12 cellular contexts compared by ENCODE assay signal in genomic region chr2:95012881-95013550, GRCh38. TPM values are rescaled to one million over a fixed set of nuclear protein-coding genes. Genes with fewer than 3 reads are reported as not detected.
DNase-seq lines count a peak whose midpoint lies in the region; ATAC-seq and TF ChIP-seq lines count a peak whose summit lies in the region.
"Had no signal": no experiment of that assay in that cellular context is flagged by ENCODE, and none has a peak within 500 bp of the region (broad histone marks: within the 10 kb centered on the region; RNA-seq: fewer than 3 reads in every experiment).

No MANE protein-coding gene starts in this region.

- H3K27me3 Mint-ChIP-seq in neural progenitor cell (ENCODE audit: insufficient read depth, low read depth) = peaks cover 8% of the 10 kb centered on the region
- peaks cover 3% of the 10 kb centered on the region for H3K27me3 Mint-ChIP-seq in T-helper 2 cell treated with Interferon-gamma antibody and Interleukin-4, amounts not matched to agents 5 μg/mL and 100 μg/mL, for 36 hours (ENCODE audit: low read depth)

- no peaks in the 10 kb centered on the region for H3F3A ChIP-seq in neural progenitor cell (ENCODE audit: low read depth)

- H3K4me3 Mint-ChIP-seq in neural progenitor cell = no peak overlapping the region
- no peak overlapping the region for H3K4me3 Mint-ChIP-seq in T-helper 2 cell treated with Interferon-gamma antibody and Interleukin-4, amounts not matched to agents 5 μg/mL and 100 μg/mL, for 36 hours

- no peaks in the 10 kb centered on the region for H3K36me3 Mint-ChIP-seq in neural progenitor cell
- no peaks in the 10 kb centered on the region for H3K36me3 Mint-ChIP-seq in T-helper 2 cell treated with Interferon-gamma antibody and Interleukin-4, amounts not matched to agents 5 μg/mL and 100 μg/mL, for 36 hours (ENCODE audit: low read depth)

- peaks cover 42% of the 10 kb centered on the region for H3K4me1 Mint-ChIP-seq in neural progenitor cell
- H3K4me1 Mint-ChIP-seq in T-helper 2 cell treated with Interferon-gamma antibody and Interleukin-4, amounts not matched to agents 5 μg/mL and 100 μg/mL, for 36 hours (ENCODE audit: low read depth) = peaks cover 2% of the 10 kb centered on the region

- no peak overlapping the region for H3K27ac ChIP-seq in neural progenitor cell
- H3K27ac ChIP-seq: body of pancreas, neutrophil had no signal

- H3K27me3 ChIP-seq in neural progenitor cell = no peaks in the 10 kb centered on the region
- H3K27me3 ChIP-seq: body of pancreas, neutrophil had no signal

- H4K20me1 ChIP-seq in neural progenitor cell (ENCODE audit: low read depth) = no peaks in the 10 kb centered on the region

- peak overlapping the region; percentile 58 for H3K27ac Mint-ChIP-seq in neural progenitor cell
- H3K27ac Mint-ChIP-seq in T-helper 2 cell treated with Interferon-gamma antibody and Interleukin-4, amounts not matched to agents 5 μg/mL and 100 μg/mL, for 36 hours = no peak overlapping the region

- no peak overlapping the region for H3K4me3 ChIP-seq in neural progenitor cell
- H3K4me3 ChIP-seq: body of pancreas had no signal

- H3K9ac ChIP-seq in neural progenitor cell = no peak overlapping the region

- H3K79me2 ChIP-seq in neural progenitor cell (ENCODE audit: low read depth) = no peaks in the 10 kb centered on the region

- no peaks in the 10 kb centered on the region for H3K36me3 ChIP-seq in neural progenitor cell
- H3K36me3 ChIP-seq: neutrophil had no signal

- ATAC-seq in GM18867 (IDR thresholded peaks at IDR 0.05; ENCODE audit: unreplicated experiment) (peak; percentile 87), GM21529 (IDR thresholded peaks at IDR 0.05; ENCODE audit: unreplicated experiment) (peak; percentile 90), HG03439 (IDR thresholded peaks at IDR 0.05; ENCODE audit: unreplicated experiment) (peak; percentile 56)
- ATAC-seq: body of pancreas had no signal

- no peak for TF ChIP-seq CTCF in neural progenitor cell (IDR thresholded peaks at IDR 0.05)

- no peaks in the 10 kb centered on the region for H3K4me1 ChIP-seq in neural progenitor cell
- H3K4me1 ChIP-seq: body of pancreas had no signal

- H3K9me3 Mint-ChIP-seq in neural progenitor cell = no peaks in the 10 kb centered on the region
- no peaks in the 10 kb centered on the region for H3K9me3 Mint-ChIP-seq in T-helper 2 cell treated with Interferon-gamma antibody and Interleukin-4, amounts not matched to agents 5 μg/mL and 100 μg/mL, for 36 hours

- DNase-seq in neural progenitor cell (ENCODE audit: low spot score) (no peak), NCI-H1694 (lab: John Stamatoyannopoulos, UW) (no peak), NCI-H2171 (lab: John Stamatoyannopoulos, UW) (no peak)
- no peak for DNase-seq in T-helper 2 cell treated with Interferon-gamma antibody and Interleukin-4, amounts not matched to agents 5 μg/mL and 100 μg/mL, for 36 hours (ENCODE audit: low spot score)
- no peak for DNase-seq in activated CD8-positive, alpha-beta memory T cell treated with anti-CD3 and anti-CD28 coated beads, Interleukin-2, amount 50 U/mL, for 48 hours
- DNase-seq: body of pancreas, hippocampal formation, NCI-H1436 had no signal

- no peak overlapping the region for H3K4me2 ChIP-seq in neural progenitor cell

- no peaks in the 10 kb centered on the region for H3K9me3 ChIP-seq in neural progenitor cell (ENCODE audit: low read depth)
- H3K9me3 ChIP-seq: body of pancreas, neutrophil had no signal

- no peak overlapping the region for H2AFZ ChIP-seq in neural progenitor cell (replicated peaks)

RNA-seq across cellular contexts. Expression of gene MAL, which starts 12.5 kb away (rescaled TPM):
- total RNA-seq in neural progenitor cell (ENCODE audit: low replicate concordance) = not detected in 2 replicates
- total RNA-seq: body of pancreas had no signal
